25 cellular contexts compared by ENCODE assay signal in the genomic region with DNA sequence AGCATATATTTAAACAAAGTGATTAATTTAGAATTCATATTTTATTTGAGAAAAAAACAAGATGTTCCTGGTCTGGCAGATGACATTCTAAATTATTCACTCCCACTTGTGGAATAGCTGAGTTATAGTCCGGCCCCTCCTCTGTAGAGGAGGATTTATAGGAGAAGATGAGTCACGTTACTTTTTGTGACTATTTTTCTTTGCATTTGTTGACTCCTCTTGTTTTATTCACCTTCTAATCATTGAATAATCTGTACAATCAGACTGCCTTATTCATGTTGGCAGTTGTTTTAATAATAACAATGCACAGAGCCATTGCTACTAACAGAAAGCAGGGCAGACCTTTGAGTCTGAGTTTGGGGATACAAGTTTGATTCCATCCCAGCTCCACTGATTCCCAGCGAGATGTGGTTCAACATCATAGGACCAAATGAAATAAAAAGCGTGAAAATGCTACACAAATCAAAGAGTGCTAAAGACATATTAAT. TPM values are rescaled to one million over a fixed set of nuclear protein-coding genes. Genes with fewer than 3 reads are reported as not detected.
DNase-seq lines count a peak whose midpoint lies in the region; ATAC-seq and TF ChIP-seq lines count a peak whose summit lies in the region.
"Had no signal": no experiment of that assay in that cellular context is flagged by ENCODE, and none has a peak within 500 bp of the region (broad histone marks: within the 10 kb centered on the region; RNA-seq: fewer than 3 reads in every experiment).

No MANE protein-coding gene starts in this region.

- peaks cover 0 to 9% (median 2%) of the 10 kb centered on the region in 7 donors for H3K9me3 Mint-ChIP-seq in CD14-positive monocyte
- H3K9me3 Mint-ChIP-seq in T-cell = peaks cover 2 to 15% (median 6%) of the 10 kb centered on the region in 3 donors
- H3K9me3 Mint-ChIP-seq in activated naive CD8-positive, alpha-beta T cell treated with anti-CD3 and anti-CD28 coated beads, Interleukin-2, amount 50 U/mL, for 24 hours = peaks cover 8% of the 10 kb centered on the region

- DNase-seq in activated CD4-positive, CD25-positive, alpha-beta regulatory T cell (lab: John Stamatoyannopoulos, UW) = no peak
- DNase-seq in CD14-positive monocyte (ENCODE audit: low spot score) (no peak), T-cell (no peak), MM.1S (no peak)
- DNase-seq in activated naive CD8-positive, alpha-beta T cell treated with anti-CD3 and anti-CD28 coated beads, Interleukin-2, amount 50 U/mL, for 24 hours = no peak
- DNase-seq: brain microvascular endothelial cell; Calu3; effector CD8-positive, alpha-beta T cell; Karpas-422; left ventricle myocardium superior; NCI-H524; posterior cingulate gyrus; stimulated activated CD8-positive, alpha-beta memory T cell treated with anti-CD3 and anti-CD28 coated beads, Interleukin-4, amount 100 ng/mL, for 48 hours; substantia nigra; T1000 had no signal

- ATAC-seq in activated CD4-positive, CD25-positive, alpha-beta regulatory T cell treated with anti-CD3 and anti-CD28 coated beads, Interleukin-2, amount 50 U/mL, for 24 hours = peak; percentile 65 to 76
- ATAC-seq in T-cell (replicated peaks in 1 of 4) = no peak
- ATAC-seq in activated naive CD8-positive, alpha-beta T cell treated with anti-CD3 and anti-CD28 coated beads, Interleukin-2, amount 50 U/mL, for 24 hours = peak; percentile 73
- ATAC-seq in GM21447 (IDR thresholded peaks at IDR 0.05; ENCODE audit: unreplicated experiment) = no peak
- no peak for ATAC-seq in HG03342 (IDR thresholded peaks at IDR 0.05; ENCODE audit: unreplicated experiment)
- ATAC-seq: A549, esophagus mucosa, left ventricle myocardium superior, sciatic nerve had no signal

- no peak overlapping the region for H2AFZ ChIP-seq in MM.1S (ENCODE audit: low read length)
- H2AFZ ChIP-seq: hepatocyte had no signal

- no peaks in the 10 kb centered on the region for H3K36me3 ChIP-seq in MM.1S (replicated peaks; ENCODE audit: insufficient read depth, low read length)
- H3K36me3 ChIP-seq: brain microvascular endothelial cell had no signal

- H3K4me1 ChIP-seq in MM.1S (ENCODE audit: low read length) = no peaks in the 10 kb centered on the region
- H3K4me1 ChIP-seq: A549 had no signal

- no peaks in the 10 kb centered on the region for H3K27me3 ChIP-seq in MM.1S (replicated peaks; ENCODE audit: insufficient read depth, low read length)
- H3K27me3 ChIP-seq: brain microvascular endothelial cell, hepatocyte had no signal

- intact Hi-C loops in CD14-positive monocyte (cut with micrococcal nuclease) = no loop called here

- H4K20me1 ChIP-seq in MM.1S (ENCODE audit: insufficient read depth, low read length) = no peaks in the 10 kb centered on the region

- no peaks in the 10 kb centered on the region for H3F3A ChIP-seq in MM.1S (ENCODE audit: insufficient read depth, low read length)

- H3K79me2 ChIP-seq in MM.1S (ENCODE audit: low read length) = no peaks in the 10 kb centered on the region
- H3K79me2 ChIP-seq: hepatocyte had no signal

- no peak overlapping the region for H3K4me3 ChIP-seq in MM.1S (ENCODE audit: low read length)
- H3K4me3 ChIP-seq: A549, hepatocyte had no signal

- peaks cover 32% of the 10 kb centered on the region for H3K4me1 Mint-ChIP-seq in CD14-positive monocyte
- peaks cover 14 to 40% (median 15%) of the 10 kb centered on the region in 3 donors for H3K4me1 Mint-ChIP-seq in T-cell
- peaks cover 29% of the 10 kb centered on the region for H3K4me1 Mint-ChIP-seq in activated naive CD8-positive, alpha-beta T cell treated with anti-CD3 and anti-CD28 coated beads, Interleukin-2, amount 50 U/mL, for 24 hours
- H3K4me1 Mint-ChIP-seq: neural crest cell had no signal

- no peak overlapping the region for H3K9ac ChIP-seq in MM.1S (ENCODE audit: low read length)

- no peak overlapping the region for H3K27ac ChIP-seq in MM.1S (ENCODE audit: low read length)
- H3K27ac ChIP-seq: A549, brain microvascular endothelial cell, hepatocyte had no signal

- POLR2A ChIA-PET in T-cell (lab: Charles Lee) = no interaction called here

- H3K9me3 ChIP-seq in MM.1S (replicated peaks; ENCODE audit: insufficient read depth, low read length) = no peaks in the 10 kb centered on the region
- H3K9me3 ChIP-seq: A549 had no signal

- no peaks in the 10 kb centered on the region for H3K9me2 ChIP-seq in MM.1S (replicated peaks; ENCODE audit: insufficient read depth, low read length)

- H3K4me2 ChIP-seq in MM.1S (ENCODE audit: low read depth, low read length) = no peak overlapping the region
- H3K4me2 ChIP-seq: A549, hepatocyte had no signal

- TF ChIP-seq CTCF in CD14-positive monocyte (IDR thresholded peaks at IDR 0.05) (no peak), MM.1S (IDR thresholded peaks at IDR 0.05; ENCODE audit: low read length) (no peak)

- peak overlapping the region in 4 of 7 donors; percentile 5 to 66 (median 32) for H3K27ac Mint-ChIP-seq in CD14-positive monocyte
- peak overlapping the region; percentile 35 to 80 for H3K27ac Mint-ChIP-seq in T-cell
- H3K27ac Mint-ChIP-seq in activated naive CD8-positive, alpha-beta T cell treated with anti-CD3 and anti-CD28 coated beads, Interleukin-2, amount 50 U/mL, for 24 hours = peak overlapping the region; percentile 78
- H3K27ac Mint-ChIP-seq: B cell had no signal

- CTCF ChIA-PET in T-cell (lab: Charles Lee) = no interaction called here

- H3K4me3 Mint-ChIP-seq in CD14-positive monocyte = no peak overlapping the region
- H3K4me3 Mint-ChIP-seq in T-cell = no peak overlapping the region
- H3K4me3 Mint-ChIP-seq in activated naive CD8-positive, alpha-beta T cell treated with anti-CD3 and anti-CD28 coated beads, Interleukin-2, amount 50 U/mL, for 24 hours = peak overlapping the region; percentile 27
- H3K4me3 Mint-ChIP-seq: B cell, neural crest cell had no signal

- H3K27me3 Mint-ChIP-seq in CD14-positive monocyte (ENCODE audit: low read depth in 3 of 3) = no peaks in the 10 kb centered on the region
- no peaks in the 10 kb centered on the region for H3K27me3 Mint-ChIP-seq in T-cell
- no peaks in the 10 kb centered on the region for H3K27me3 Mint-ChIP-seq in activated naive CD8-positive, alpha-beta T cell treated with anti-CD3 and anti-CD28 coated beads, Interleukin-2, amount 50 U/mL, for 24 hours
- H3K27me3 Mint-ChIP-seq: B cell had no signal

- H3K36me3 Mint-ChIP-seq in CD14-positive monocyte = peaks cover 45 to 49% of the 10 kb centered on the region in 2 donors
- peaks cover 12% of the 10 kb centered on the region for H3K36me3 Mint-ChIP-seq in T-cell
- H3K36me3 Mint-ChIP-seq in activated naive CD8-positive, alpha-beta T cell treated with anti-CD3 and anti-CD28 coated beads, Interleukin-2, amount 50 U/mL, for 24 hours (ENCODE audit: low read depth) = peaks cover 3% of the 10 kb centered on the region

RNA-seq across cellular contexts. Expression of a gene that starts 23.2 kb away (rescaled TPM):
- 10 to 100 TPM; 46.8 to 95.4 TPM for polyA plus RNA-seq in CD14-positive monocyte
- total RNA-seq in T-cell = 100 to 1,000 TPM; 173 to 231 (median 208) TPM
- total RNA-seq: RPMI7951 had no signal

RNA-seq across cellular contexts. Expression of a gene that starts 59.0 kb away (rescaled TPM):
- polyA plus RNA-seq in CD14-positive monocyte = 10 to 100 TPM; 53.1 to 70.5 TPM
- 10 to 100 TPM; 21.2 to 31.2 (median 22.3) TPM for total RNA-seq in T-cell

Comparison
In these comparisons a context has a peak if more than half of its experiments do, and no peak if none do; other contexts are left out.
1. ATAC-seq: peak in activated CD4-positive, CD25-positive, alpha-beta regulatory T cell treated with anti-CD3 and anti-CD28 coated beads, Interleukin-2, amount 50 U/mL, for 24 hours (2 of 2) and activated naive CD8-positive, alpha-beta T cell treated with anti-CD3 and anti-CD28 coated beads, Interleukin-2, amount 50 U/mL, for 24 hours (single experiment); none in T-cell (0 of 4), GM21447 (single experiment) and HG03342 (single experiment).
2. Peak in every context shown above with its lines, with median percentiles within 50 percentile points of each other: H3K27ac Mint-ChIP-seq.